Comparison of ENCODE assay signal across 2 cellular contexts in the genomic region with DNA sequence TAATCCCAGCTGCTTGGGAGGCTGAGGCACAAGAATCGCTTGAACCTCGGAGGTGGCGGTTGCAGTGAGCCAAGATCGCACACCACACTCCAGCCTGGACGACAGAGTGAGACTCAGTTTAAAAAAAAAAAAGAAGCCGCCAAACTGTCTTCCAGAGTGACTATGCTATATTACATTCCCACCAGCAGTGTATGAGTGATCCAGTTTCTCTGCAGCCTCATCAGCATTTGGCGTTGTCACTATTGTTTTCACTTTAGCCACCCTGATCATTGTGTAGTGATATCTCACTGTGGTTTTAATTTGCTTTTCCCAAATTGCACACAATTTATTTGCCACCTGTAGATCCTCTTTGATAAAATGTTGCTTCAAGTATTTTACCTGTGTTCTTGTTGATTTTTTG.
TF ChIP-seq lines count a peak whose summit lies in the region.

No MANE protein-coding gene starts in this region.

TF ChIP-seq in GM23338, 12 proteins besides CTCF, POLR2A, EP300 and RAD21 (continued from another document and continues in another):
- TF ChIP-seq ZNF462 (CRISPR knock-in tag; IDR thresholded peaks at IDR 0.05) (no peak), CREB1 (CRISPR knock-in tag; IDR thresholded peaks at IDR 0.05; ENCODE audit: low read depth) (no peak), EZH2 (IDR thresholded peaks at IDR 0.05; ENCODE audit: low read depth, unreplicated experiment) (no peak), STAT1 (IDR thresholded peaks at IDR 0.05; ENCODE audit: unreplicated experiment) (no peak), POLR2AphosphoS5 (IDR thresholded peaks at IDR 0.05; ENCODE audit: low read depth) (no peak), ZNF114 (CRISPR knock-in tag; IDR thresholded peaks at IDR 0.05) (no peak), ZNF331 (CRISPR knock-in tag; IDR thresholded peaks at IDR 0.05; ENCODE audit: low read depth) (no peak), JUNB (IDR thresholded peaks at IDR 0.05; ENCODE audit: unreplicated experiment) (no peak), NANOG (IDR thresholded peaks at IDR 0.05; ENCODE audit: borderline replicate concordance) (no peak), ETS1 (IDR thresholded peaks at IDR 0.05) (no peak)

TF ChIP-seq in K562, 482 proteins besides CTCF, POLR2A, EP300 and RAD21 (continued from another document and continues in another):
- TF ChIP-seq, protein P1, sequence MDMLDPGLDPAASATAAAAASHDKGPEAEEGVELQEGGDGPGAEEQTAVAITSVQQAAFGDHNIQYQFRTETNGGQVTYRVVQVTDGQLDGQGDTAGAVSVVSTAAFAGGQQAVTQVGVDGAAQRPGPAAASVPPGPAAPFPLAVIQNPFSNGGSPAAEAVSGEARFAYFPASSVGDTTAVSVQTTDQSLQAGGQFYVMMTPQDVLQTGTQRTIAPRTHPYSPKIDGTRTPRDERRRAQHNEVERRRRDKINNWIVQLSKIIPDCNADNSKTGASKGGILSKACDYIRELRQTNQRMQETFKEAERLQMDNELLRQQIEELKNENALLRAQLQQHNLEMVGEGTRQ (CRISPR knock-in tag; IDR thresholded peaks at IDR 0.05): no peak
- no peak for TF ChIP-seq RBFOX2 (IDR thresholded peaks at IDR 0.05; ENCODE audit: low read depth, low read length)
- TF ChIP-seq JUND (IDR thresholded peaks at IDR 0.05; ENCODE audit: borderline replicate concordance, low read depth, low read length): 0 out of 2 replicates have a peak, but pooled peaks have one; percentile 21
- TF ChIP-seq JUND (tag; IDR thresholded peaks at IDR 0.05; ENCODE audit: borderline replicate concordance, low read depth, low read length): 0 out of 3 replicates have a peak, but pooled peaks have one; percentile 17
- TF ChIP-seq ETS2 (tag; IDR thresholded peaks at IDR 0.05; ENCODE audit: borderline replicate concordance, poor library complexity, severe bottlenecking): no peak
- TF ChIP-seq, protein P2, sequence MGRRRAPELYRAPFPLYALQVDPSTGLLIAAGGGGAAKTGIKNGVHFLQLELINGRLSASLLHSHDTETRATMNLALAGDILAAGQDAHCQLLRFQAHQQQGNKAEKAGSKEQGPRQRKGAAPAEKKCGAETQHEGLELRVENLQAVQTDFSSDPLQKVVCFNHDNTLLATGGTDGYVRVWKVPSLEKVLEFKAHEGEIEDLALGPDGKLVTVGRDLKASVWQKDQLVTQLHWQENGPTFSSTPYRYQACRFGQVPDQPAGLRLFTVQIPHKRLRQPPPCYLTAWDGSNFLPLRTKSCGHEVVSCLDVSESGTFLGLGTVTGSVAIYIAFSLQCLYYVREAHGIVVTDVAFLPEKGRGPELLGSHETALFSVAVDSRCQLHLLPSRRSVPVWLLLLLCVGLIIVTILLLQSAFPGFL (CRISPR knock-in tag; IDR thresholded peaks at IDR 0.05): no peak
- TF ChIP-seq, protein P3, sequence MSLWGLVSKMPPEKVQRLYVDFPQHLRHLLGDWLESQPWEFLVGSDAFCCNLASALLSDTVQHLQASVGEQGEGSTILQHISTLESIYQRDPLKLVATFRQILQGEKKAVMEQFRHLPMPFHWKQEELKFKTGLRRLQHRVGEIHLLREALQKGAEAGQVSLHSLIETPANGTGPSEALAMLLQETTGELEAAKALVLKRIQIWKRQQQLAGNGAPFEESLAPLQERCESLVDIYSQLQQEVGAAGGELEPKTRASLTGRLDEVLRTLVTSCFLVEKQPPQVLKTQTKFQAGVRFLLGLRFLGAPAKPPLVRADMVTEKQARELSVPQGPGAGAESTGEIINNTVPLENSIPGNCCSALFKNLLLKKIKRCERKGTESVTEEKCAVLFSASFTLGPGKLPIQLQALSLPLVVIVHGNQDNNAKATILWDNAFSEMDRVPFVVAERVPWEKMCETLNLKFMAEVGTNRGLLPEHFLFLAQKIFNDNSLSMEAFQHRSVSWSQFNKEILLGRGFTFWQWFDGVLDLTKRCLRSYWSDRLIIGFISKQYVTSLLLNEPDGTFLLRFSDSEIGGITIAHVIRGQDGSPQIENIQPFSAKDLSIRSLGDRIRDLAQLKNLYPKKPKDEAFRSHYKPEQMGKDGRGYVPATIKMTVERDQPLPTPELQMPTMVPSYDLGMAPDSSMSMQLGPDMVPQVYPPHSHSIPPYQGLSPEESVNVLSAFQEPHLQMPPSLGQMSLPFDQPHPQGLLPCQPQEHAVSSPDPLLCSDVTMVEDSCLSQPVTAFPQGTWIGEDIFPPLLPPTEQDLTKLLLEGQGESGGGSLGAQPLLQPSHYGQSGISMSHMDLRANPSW (CRISPR knock-in tag; IDR thresholded peaks at IDR 0.05): no peak
- no peak for TF ChIP-seq PHF20 (IDR thresholded peaks at IDR 0.05; ENCODE audit: partially characterized antibody)
- TF ChIP-seq C11orf30 (IDR thresholded peaks at IDR 0.05; ENCODE audit: low read depth): peak; percentile 80
- no peak for TF ChIP-seq MED1 (CRISPR knock-in tag; IDR thresholded peaks at IDR 0.05; ENCODE audit: borderline replicate concordance)
- no peak for TF ChIP-seq ZBTB1 (CRISPR knock-in tag; IDR thresholded peaks at IDR 0.05; ENCODE audit: borderline replicate concordance, low read depth)
- TF ChIP-seq ZNF280A (IDR thresholded peaks at IDR 0.05; ENCODE audit: low read depth, partially characterized antibody): peak; percentile 12
- peak; percentile 40; the same call in 1 of the 2 replicates for TF ChIP-seq CHAMP1 (IDR thresholded peaks at IDR 0.05)
- no peak for TF ChIP-seq ZNF696 (CRISPR knock-in tag; conservative IDR thresholded peaks at IDR 0.05)
- TF ChIP-seq BCLAF1 (IDR thresholded peaks at IDR 0.05; ENCODE audit: borderline replicate concordance in 1 of 2, control insufficient read depth in 1 of 2, low read depth in 2 of 2, low read length in 1 of 2): no peak
- no peak for TF ChIP-seq ZNF263 (CRISPR knock-in tag; IDR thresholded peaks at IDR 0.05; ENCODE audit: borderline replicate concordance)
- no peak for TF ChIP-seq DACH1 (IDR thresholded peaks at IDR 0.05; ENCODE audit: partially characterized antibody)
- TF ChIP-seq, protein P4, sequence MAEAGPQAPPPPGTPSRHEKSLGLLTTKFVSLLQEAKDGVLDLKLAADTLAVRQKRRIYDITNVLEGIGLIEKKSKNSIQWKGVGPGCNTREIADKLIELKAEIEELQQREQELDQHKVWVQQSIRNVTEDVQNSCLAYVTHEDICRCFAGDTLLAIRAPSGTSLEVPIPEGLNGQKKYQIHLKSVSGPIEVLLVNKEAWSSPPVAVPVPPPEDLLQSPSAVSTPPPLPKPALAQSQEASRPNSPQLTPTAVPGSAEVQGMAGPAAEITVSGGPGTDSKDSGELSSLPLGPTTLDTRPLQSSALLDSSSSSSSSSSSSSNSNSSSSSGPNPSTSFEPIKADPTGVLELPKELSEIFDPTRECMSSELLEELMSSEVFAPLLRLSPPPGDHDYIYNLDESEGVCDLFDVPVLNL (CRISPR knock-in tag; IDR thresholded peaks at IDR 0.05; ENCODE audit: low read depth): no peak
- TF ChIP-seq NCOA4 (IDR thresholded peaks at IDR 0.05; ENCODE audit: partially characterized antibody): no peak
- TF ChIP-seq BRF1 (IDR thresholded peaks at IDR 0.05; ENCODE audit: borderline replicate concordance, extremely low read depth, insufficient read length): no peak
- no peak for TF ChIP-seq ZNF717 (CRISPR knock-in tag; IDR thresholded peaks at IDR 0.05)
- TF ChIP-seq SRF (CRISPR knock-in tag; IDR thresholded peaks at IDR 0.05): no peak
- no peak for TF ChIP-seq BMI1 (IDR thresholded peaks at IDR 0.05; ENCODE audit: low read length)
- no peak for TF ChIP-seq ERF (CRISPR knock-in tag; IDR thresholded peaks at IDR 0.05)
- TF ChIP-seq MEF2A (IDR thresholded peaks at IDR 0.05; ENCODE audit: control insufficient read depth, low read depth, low read length): peak; percentile 25; the same call in 1 of the 2 replicates
- TF ChIP-seq MEF2D (tag; conservative IDR thresholded peaks at IDR 0.05; ENCODE audit: low read depth): no peak; the same call in 1 of the 2 replicates
- no peak for TF ChIP-seq ZNF41 (CRISPR knock-in tag; conservative IDR thresholded peaks at IDR 0.05)
- no peak for TF ChIP-seq NUFIP1 (IDR thresholded peaks at IDR 0.05; ENCODE audit: partially characterized antibody)
- TF ChIP-seq SAFB2 (IDR thresholded peaks at IDR 0.05; ENCODE audit: borderline replicate concordance, low read depth, low read length, severe bottlenecking): no peak
- peak; percentile 70; the same call in 1 of the 2 replicates for TF ChIP-seq SMARCA4 (IDR thresholded peaks at IDR 0.05)
- TF ChIP-seq, protein P5, sequence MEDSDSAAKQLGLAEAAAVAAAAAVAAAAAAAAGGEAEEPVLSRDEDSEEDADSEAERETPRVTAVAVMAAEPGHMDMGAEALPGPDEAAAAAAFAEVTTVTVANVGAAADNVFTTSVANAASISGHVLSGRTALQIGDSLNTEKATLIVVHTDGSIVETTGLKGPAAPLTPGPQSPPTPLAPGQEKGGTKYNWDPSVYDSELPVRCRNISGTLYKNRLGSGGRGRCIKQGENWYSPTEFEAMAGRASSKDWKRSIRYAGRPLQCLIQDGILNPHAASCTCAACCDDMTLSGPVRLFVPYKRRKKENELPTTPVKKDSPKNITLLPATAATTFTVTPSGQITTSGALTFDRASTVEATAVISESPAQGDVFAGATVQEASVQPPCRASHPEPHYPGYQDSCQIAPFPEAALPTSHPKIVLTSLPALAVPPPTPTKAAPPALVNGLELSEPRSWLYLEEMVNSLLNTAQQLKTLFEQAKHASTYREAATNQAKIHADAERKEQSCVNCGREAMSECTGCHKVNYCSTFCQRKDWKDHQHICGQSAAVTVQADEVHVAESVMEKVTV (CRISPR knock-in tag; IDR thresholded peaks at IDR 0.05): no peak
- TF ChIP-seq, protein P6, sequence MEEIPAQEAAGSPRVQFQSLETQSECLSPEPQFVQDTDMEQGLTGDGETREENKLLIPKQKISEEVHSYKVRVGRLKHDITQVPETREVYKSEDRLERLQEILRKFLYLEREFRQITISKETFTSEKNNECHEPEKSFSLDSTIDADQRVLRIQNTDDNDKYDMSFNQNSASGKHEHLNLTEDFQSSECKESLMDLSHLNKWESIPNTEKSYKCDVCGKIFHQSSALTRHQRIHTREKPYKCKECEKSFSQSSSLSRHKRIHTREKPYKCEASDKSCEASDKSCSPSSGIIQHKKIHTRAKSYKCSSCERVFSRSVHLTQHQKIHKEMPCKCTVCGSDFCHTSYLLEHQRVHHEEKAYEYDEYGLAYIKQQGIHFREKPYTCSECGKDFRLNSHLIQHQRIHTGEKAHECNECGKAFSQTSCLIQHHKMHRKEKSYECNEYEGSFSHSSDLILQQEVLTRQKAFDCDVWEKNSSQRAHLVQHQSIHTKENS (CRISPR knock-in tag; IDR thresholded peaks at IDR 0.05): no peak
- no peak for TF ChIP-seq ETV1 (tag; conservative IDR thresholded peaks at IDR 0.05; ENCODE audit: low read depth)
- no peak for TF ChIP-seq SPI1 (IDR thresholded peaks at IDR 0.05; ENCODE audit: borderline replicate concordance, low read depth, low read length)
- TF ChIP-seq ZNF134 (CRISPR knock-in tag; conservative IDR thresholded peaks at IDR 0.05): no peak
- TF ChIP-seq NFE2L1 (tag; IDR thresholded peaks at IDR 0.05; ENCODE audit: borderline replicate concordance, low read depth): no peak
- TF ChIP-seq NR4A1 (CRISPR knock-in tag; IDR thresholded peaks at IDR 0.05): no peak
- TF ChIP-seq NR4A1 (tag; IDR thresholded peaks at IDR 0.05): peak; percentile 56; the same call in 1 of the 2 replicates
- no peak for TF ChIP-seq SRSF3 (IDR thresholded peaks at IDR 0.05; ENCODE audit: insufficient read depth, low read length)
- TF ChIP-seq MXI1 (IDR thresholded peaks at IDR 0.05; ENCODE audit: low read depth, low read length): no peak
- TF ChIP-seq GATAD2B (IDR thresholded peaks at IDR 0.05; ENCODE audit: borderline replicate concordance): no peak
